In genomic region chr1:102099916-102100315, GRCh38 we compare ENCODE assay signal across 18 cellular contexts.
"Had no signal": no experiment of that assay in that cellular context is flagged by ENCODE, and none has a peak within 500 bp of the region (broad histone marks: within the 10 kb centered on the region; RNA-seq: fewer than 3 reads in every experiment).

No MANE protein-coding gene starts in this region.

- H3K36me3 ChIP-seq: heart right ventricle, neutrophil, spleen, transverse colon had no signal

- ATAC-seq: heart right ventricle; left colon; naive thymus-derived CD4-positive, alpha-beta T cell; psoas muscle; sciatic nerve; stimulated activated memory B cell treated with anti-CD40 and anti-IgM and Interleukin-4, amounts not matched to agents 10 μg/mL and 1 μg/mL and 100 μg/mL, for 72 hours had no signal

- H3K9me3 ChIP-seq: heart right ventricle, neutrophil, psoas muscle, spleen, transverse colon had no signal

- H3K27ac ChIP-seq: heart right ventricle, neutrophil, psoas muscle, spleen, transverse colon had no signal

- H3K4me1 ChIP-seq: heart right ventricle, psoas muscle, spleen had no signal

- DNase-seq: cerebellar nuclear complex; erythroblast; foreskin melanocyte; heart right ventricle; hypothalamus; islet precursor cell; left colon; mammary epithelial cell; naive thymus-derived CD4-positive, alpha-beta T cell; psoas muscle; spleen; stimulated activated CD4-positive, alpha-beta T cell treated with anti-CD3 and anti-CD28 coated beads, Interleukin-15, amount 100 ng/mL, for 24 hours; stimulated activated CD4-positive, alpha-beta T cell treated with anti-CD3 and anti-CD28 coated beads, Interleukin-1b, Interleukin-23, amount 100 ng/mL, for 48 hours; stimulated activated CD4-positive, alpha-beta T cell treated with anti-CD3 and anti-CD28 coated beads, Interleukin-4, amount 100 ng/mL, for 24 hours; transverse colon had no signal

- H3K4me3 ChIP-seq: heart right ventricle, psoas muscle, spleen, transverse colon had no signal

- H3K27me3 ChIP-seq: heart right ventricle, neutrophil, spleen, transverse colon had no signal
